Comparison of ENCODE assay signal across 10 cellular contexts in genomic region chr1:203797216-203797615, GRCh38. TPM values are rescaled to one million over a fixed set of nuclear protein-coding genes. Genes with fewer than 3 reads are reported as not detected.
DNase-seq lines count a peak whose midpoint lies in the region; ATAC-seq and TF ChIP-seq lines count a peak whose summit lies in the region.
"Had no signal": no experiment of that assay in that cellular context is flagged by ENCODE, and none has a peak within 500 bp of the region (broad histone marks: within the 10 kb centered on the region; RNA-seq: fewer than 3 reads in every experiment).

No MANE protein-coding gene starts in this region.

- H3K9me3 ChIP-seq in liver (ENCODE audit: control insufficient read depth in 4 of 4, low read length in 3 of 4) (no peaks in the 10 kb centered on the region), tibial artery (no peaks in the 10 kb centered on the region)

- peak overlapping the region; percentile 96 for H3K4me3 Mint-ChIP-seq in activated naive CD4-positive, alpha-beta T cell treated with anti-CD3 and anti-CD28 coated beads for 36 hours
- peak overlapping the region; percentile 95 for H3K4me3 Mint-ChIP-seq in activated naive CD8-positive, alpha-beta T cell treated with anti-CD3 and anti-CD28 coated beads for 36 hours

- H3K36me3 Mint-ChIP-seq in activated naive CD4-positive, alpha-beta T cell treated with anti-CD3 and anti-CD28 coated beads for 36 hours (ENCODE audit: low read depth): peaks cover 39% of the 10 kb centered on the region
- H3K36me3 Mint-ChIP-seq in activated naive CD8-positive, alpha-beta T cell treated with anti-CD3 and anti-CD28 coated beads for 36 hours: peaks cover 42% of the 10 kb centered on the region

- H3K4me1 Mint-ChIP-seq in activated naive CD4-positive, alpha-beta T cell treated with anti-CD3 and anti-CD28 coated beads for 36 hours (ENCODE audit: low read depth): peaks cover 57% of the 10 kb centered on the region
- peaks cover 50% of the 10 kb centered on the region for H3K4me1 Mint-ChIP-seq in activated naive CD8-positive, alpha-beta T cell treated with anti-CD3 and anti-CD28 coated beads for 36 hours

- intact Hi-C loops in activated naive CD4-positive, alpha-beta T cell treated with anti-CD3 and anti-CD28 coated beads for 36 hours (cut with micrococcal nuclease): loop anchor here (5.0 kb wide), 1 partner anchor 490 kb away; the partner anchor contains the start of gene BTG2
- intact Hi-C loops in tibial artery (cut with DNase I; ENCODE audit: low total_unique reads): no loop called here

- H3K27ac ChIP-seq in liver (ENCODE audit: low read depth in 1 of 2, low read length in 2 of 2) (no peak overlapping the region), tibial artery (peak overlapping the region in 1 of 2 donors; percentile 99)

- no peak overlapping the region for H3K27ac Mint-ChIP-seq in activated naive CD4-positive, alpha-beta T cell treated with anti-CD3 and anti-CD28 coated beads for 36 hours
- H3K27ac Mint-ChIP-seq in activated naive CD8-positive, alpha-beta T cell treated with anti-CD3 and anti-CD28 coated beads for 36 hours: peak overlapping the region; percentile 17

- H3K27me3 Mint-ChIP-seq in activated naive CD4-positive, alpha-beta T cell treated with anti-CD3 and anti-CD28 coated beads for 36 hours (ENCODE audit: low read depth): no peaks in the 10 kb centered on the region
- no peaks in the 10 kb centered on the region for H3K27me3 Mint-ChIP-seq in activated naive CD8-positive, alpha-beta T cell treated with anti-CD3 and anti-CD28 coated beads for 36 hours

- no peak for TF ChIP-seq CTCF in liver (IDR thresholded peaks at IDR 0.05; ENCODE audit: low read depth, low read length, missing input control)
- no peak for TF ChIP-seq CTCF in tibial artery (IDR thresholded peaks at IDR 0.05)

- H3K9me3 Mint-ChIP-seq in activated naive CD4-positive, alpha-beta T cell treated with anti-CD3 and anti-CD28 coated beads for 36 hours: no peaks in the 10 kb centered on the region
- H3K9me3 Mint-ChIP-seq in activated naive CD8-positive, alpha-beta T cell treated with anti-CD3 and anti-CD28 coated beads for 36 hours: peaks cover 7% of the 10 kb centered on the region

- 84% methylated on average over 2 of the region's 2 CpGs for WGBS in liver

- no peak for DNase-seq in activated naive CD4-positive, alpha-beta T cell treated with anti-CD3 and anti-CD28 coated beads for 36 hours
- no peak for DNase-seq in activated naive CD4-positive, alpha-beta T cell treated with Interleukin-2 at 50 U/mL for 16 hours
- no peak for DNase-seq in activated naive CD8-positive, alpha-beta T cell treated with anti-CD3 and anti-CD28 coated beads for 36 hours
- DNase-seq in tibial artery: no peak
- no peak for DNase-seq in NCI-H2171 treated with DMSO at 0.1 percent for 48 hours (lab: John Stamatoyannopoulos, UW)
- DNase-seq in DMS53 (lab: John Stamatoyannopoulos, UW): no peak
- DNase-seq: activated CD4-positive, alpha-beta T cell treated with anti-CD3 and anti-CD28 coated beads, Interleukin-2, amount 50 U/mL, for 4 hours; NCI-H187 had no signal

- H3K27me3 ChIP-seq in liver (ENCODE audit: control insufficient read depth in 4 of 4, insufficient read depth in 4 of 4, low read length in 3 of 4) (no peaks in the 10 kb centered on the region), tibial artery (no peaks in the 10 kb centered on the region)

- H3K4me1 ChIP-seq in liver (ENCODE audit: control insufficient read depth in 4 of 4, insufficient read depth in 4 of 4, low read length in 3 of 4): peaks cover 8 to 35% (median 17%) of the 10 kb centered on the region in 4 donors
- H3K4me1 ChIP-seq in tibial artery: peaks cover 9 to 64% (median 26%) of the 10 kb centered on the region in 4 donors

- no peak for TF ChIP-seq RAD21 in liver (IDR thresholded peaks at IDR 0.05)

- H3K36me3 ChIP-seq in liver (ENCODE audit: control insufficient read depth in 4 of 4, insufficient read depth in 3 of 4, low read depth in 1 of 4, low read length in 3 of 4): no peaks in the 10 kb centered on the region
- no peaks in the 10 kb centered on the region for H3K36me3 ChIP-seq in tibial artery

- no peak for ATAC-seq in GM18861 (IDR thresholded peaks at IDR 0.05; ENCODE audit: unreplicated experiment)

- H3K4me3 ChIP-seq in liver (ENCODE audit: low read depth in 1 of 3, low read length in 3 of 3): peak overlapping the region; percentile 58 to 96 (median 93)
- peak overlapping the region; percentile 88 to 91 for H3K4me3 ChIP-seq in tibial artery

- CTCF ChIA-PET in activated naive CD4-positive, alpha-beta T cell treated with anti-CD3 and anti-CD28 coated beads for 36 hours (lab: Charles Lee): no interaction called here

- no peak overlapping the region for H3K9ac ChIP-seq in liver (ENCODE audit: low read depth in 1 of 2, low read length in 2 of 2)

TF ChIP-seq in liver, 16 proteins besides CTCF, POLR2A, EP300 and RAD21:
- TF ChIP-seq ZBTB33 (IDR thresholded peaks at IDR 0.05) (no peak), GABPA (IDR thresholded peaks at IDR 0.05 in 1 of 2, conservative IDR thresholded peaks at IDR 0.05 in 1 of 2) (no peak), HNF4A (conservative IDR thresholded peaks at IDR 0.05) (no peak), JUND (IDR thresholded peaks at IDR 0.05) (no peak), YY1 (IDR thresholded peaks at IDR 0.05) (no peak), NR2F2 (IDR thresholded peaks at IDR 0.05) (no peak), FOXA1 (IDR thresholded peaks at IDR 0.05) (no peak), MAX (IDR thresholded peaks at IDR 0.05) (no peak), SP1 (IDR thresholded peaks at IDR 0.05) (no peak)
- TF ChIP-seq, protein P1, sequence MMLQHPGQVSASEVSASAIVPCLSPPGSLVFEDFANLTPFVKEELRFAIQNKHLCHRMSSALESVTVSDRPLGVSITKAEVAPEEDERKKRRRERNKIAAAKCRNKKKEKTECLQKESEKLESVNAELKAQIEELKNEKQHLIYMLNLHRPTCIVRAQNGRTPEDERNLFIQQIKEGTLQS (IDR thresholded peaks at IDR 0.05): no peak

RNA-seq across cellular contexts. Expression of gene ZBED6, which starts 1.8 kb away (rescaled TPM):
- 10 to 100 TPM; 23.3 to 23.6 TPM for total RNA-seq in activated naive CD4-positive, alpha-beta T cell treated with anti-CD3 and anti-CD28 coated beads for 36 hours
- total RNA-seq in activated naive CD8-positive, alpha-beta T cell treated with anti-CD3 and anti-CD28 coated beads for 36 hours: 10 to 100 TPM; 11.5 to 12.5 TPM
- 10 to 100 TPM in 1 of 2 donors, 1 to 10 TPM in 1; 4.9 to 14.1 TPM for total RNA-seq in liver
- polyA plus RNA-seq in liver: 1 to 10 TPM; 2.4 to 2.9 TPM

RNA-seq across cellular contexts. Expression of gene ZC3H11A, which starts 1.8 kb away (rescaled TPM):
- 10 to 100 TPM; 78.4 to 80.9 TPM for total RNA-seq in activated naive CD4-positive, alpha-beta T cell treated with anti-CD3 and anti-CD28 coated beads for 36 hours
- 10 to 100 TPM; 93.3 to 96.0 TPM for total RNA-seq in activated naive CD8-positive, alpha-beta T cell treated with anti-CD3 and anti-CD28 coated beads for 36 hours
- total RNA-seq in liver: 10 to 100 TPM; 39.1 to 76.8 TPM
- 10 to 100 TPM; 14.9 to 21.2 TPM for polyA plus RNA-seq in liver

RNA-seq across cellular contexts. Expression of gene LAX1, which starts 32.2 kb away (rescaled TPM):
- total RNA-seq in activated naive CD4-positive, alpha-beta T cell treated with anti-CD3 and anti-CD28 coated beads for 36 hours: 10 to 100 TPM; 11.2 to 11.6 TPM
- total RNA-seq in activated naive CD8-positive, alpha-beta T cell treated with anti-CD3 and anti-CD28 coated beads for 36 hours: 10 to 100 TPM; 28.9 to 30.1 TPM
- total RNA-seq in liver: under 1 TPM; 0.56 to 0.67 TPM
- polyA plus RNA-seq in liver: under 1 TPM; 0.21 TPM

Comparison
In these comparisons a context has a peak if more than half of its experiments do, and no peak if none do; other contexts are left out.
1. RNA of gene LAX1, which starts 32.2 kb away (total RNA-seq): 28.9 to 30.1 TPM in activated naive CD8-positive, alpha-beta T cell treated with anti-CD3 and anti-CD28 coated beads for 36 hours and 11.2 to 11.6 TPM in activated naive CD4-positive, alpha-beta T cell treated with anti-CD3 and anti-CD28 coated beads for 36 hours; 0.56 to 0.67 TPM in liver; every median in the first group is over 4 times any median in the second.